ENCODE assay signal across 11 cellular contexts in genomic region chr9:94135222-94135621, GRCh38. TPM values are rescaled to one million over a fixed set of nuclear protein-coding genes. Genes with fewer than 3 reads are reported as not detected.
DNase-seq lines count a peak whose midpoint lies in the region; FAIRE-seq and TF ChIP-seq lines count a peak whose summit lies in the region.
"Had no signal": no experiment of that assay in that cellular context is flagged by ENCODE, and none has a peak within 500 bp of the region (broad histone marks: within the 10 kb centered on the region; RNA-seq: fewer than 3 reads in every experiment).

No MANE protein-coding gene starts in this region.

- 8 to 11% (median 11%) methylated on average over 3 of the region's 3 CpGs for WGBS in ovary, 3 donors

- CTCF ChIA-PET in AG04449 (lab: Yijun Ruan, JAX), result no interaction called here

- TF ChIP-seq POLR2A in ovary (IDR thresholded peaks at IDR 0.05), result no peak

- POLR2A ChIA-PET in AG04449 (lab: Yijun Ruan, JAX), result interaction anchor here (0.6 kb wide), 1 partner anchor 31 kb away, joined by 3 read pairs; no protein-coding TSS in a partner anchor

- H3K9me3 ChIP-seq in adipocyte (ENCODE audit: control insufficient read depth, low read length) (no peaks in the 10 kb centered on the region), ovary (no peaks in the 10 kb centered on the region)
- H3K9me3 ChIP-seq: BE2C had no signal

- TF ChIP-seq CTCF in AG04449 (IDR thresholded peaks at IDR 0.05; ENCODE audit: insufficient read depth, low read length, missing control alignments) (no peak), fibroblast of the aortic adventitia (IDR thresholded peaks at IDR 0.05; ENCODE audit: insufficient read depth, low read length) (no peak), ovary (IDR thresholded peaks at IDR 0.05) (no peak)

- no peak overlapping the region for H3K27ac ChIP-seq in ovary

- H3K9ac ChIP-seq in adipocyte (ENCODE audit: low read length), result peak overlapping the region; percentile 56

- intact Hi-C loops in ovary (cut with DNase I), result no loop called here

- no peak overlapping the region for H3K4me3 ChIP-seq in AG04449 (ENCODE audit: low read depth, low read length)
- H3K4me3 ChIP-seq in adipocyte (ENCODE audit: low read length), result peak overlapping the region; percentile 55
- no peak overlapping the region for H3K4me3 ChIP-seq in fibroblast of the aortic adventitia (ENCODE audit: low read depth, low read length)
- no peak overlapping the region for H3K4me3 ChIP-seq in ovary

- H3K36me3 ChIP-seq in adipocyte (ENCODE audit: control insufficient read depth, insufficient read depth, low read length, severe bottlenecking) (no peaks in the 10 kb centered on the region), ovary (no peaks in the 10 kb centered on the region)
- H3K36me3 ChIP-seq: BE2C had no signal

- in situ Hi-C loops in ACHN (cut with HindIII; ENCODE audit: low pct_ligation_motif_present, low pct_unique_long_range_greater_than_20kb, low sequenced_read_pairs), result no loop called here

- peak; percentile 87 for TF ChIP-seq EP300 in ovary (IDR thresholded peaks at IDR 0.05)

- DNase-seq in AG04449 (ENCODE audit: low read depth, low spot score) (peak; percentile 42), adipocyte (ENCODE audit: low read depth) (peak; percentile 92), fibroblast of the aortic adventitia (ENCODE audit: low read depth) (peak; percentile 78), ovary (no peak), SIG-M5 (lab: John Stamatoyannopoulos, UW) (no peak), SK-N-DZ (ENCODE audit: low spot score) (no peak), ACHN (no peak), HTR-8/SVneo (ENCODE audit: insufficient read length, low spot score) (no peak)
- DNase-seq: BE2C; effector CD4-positive, alpha-beta T cell; mesendoderm had no signal

- H3K27me3 ChIP-seq in adipocyte (replicated peaks; ENCODE audit: control insufficient read depth, insufficient read depth, low read length), result no peaks in the 10 kb centered on the region
- H3K27me3 ChIP-seq in ovary, result no peaks in the 10 kb centered on the region
- H3K27me3 ChIP-seq: BE2C had no signal

- H3K4me1 ChIP-seq in adipocyte (ENCODE audit: control insufficient read depth, insufficient read depth, low read length), result peaks cover 37% of the 10 kb centered on the region
- peaks cover 7% of the 10 kb centered on the region for H3K4me1 ChIP-seq in ovary (ENCODE audit: insufficient read depth)

- FAIRE-seq in HTR-8/SVneo (lab: Jason Lieb, UNC), result no peak

RNA-seq across cellular contexts. Expression of gene PTPDC1, which starts 51.0 kb away (rescaled TPM):
- total RNA-seq in fibroblast of the aortic adventitia (ENCODE audit: low replicate concordance) (6.6 and 10.8 TPM in 2 replicates), ovary (1 to 10 TPM; 3.5 to 9.5 (median 6.3) TPM)
- 1 to 10 TPM; 2.7 to 4.8 TPM for polyA plus RNA-seq in ovary
- 12.6 and 15.4 TPM in 2 replicates for polyA plus RNA-seq in SK-N-DZ (2014; cell fraction: cytosol; rRNA removed)
- 26.7 and 35.5 TPM in 2 replicates for polyA plus RNA-seq in SK-N-DZ (2014; cell fraction: nucleus; rRNA removed)

Comparison
In these comparisons a context has a peak if more than half of its experiments do, and no peak if none do; other contexts are left out.
1. DNase-seq: peak in AG04449 (single experiment), adipocyte (single experiment) and fibroblast of the aortic adventitia (single experiment); none in ovary (0 of 5), SIG-M5 (single experiment), SK-N-DZ (single experiment), ACHN (single experiment) and HTR-8/SVneo (single experiment).